Comparison of ENCODE assay signal across 20 cellular contexts in genomic region chr10:30282226-30282625, GRCh38.
"Had no signal": no experiment of that assay in that cellular context is flagged by ENCODE, and none has a peak within 500 bp of the region (broad histone marks: within the 10 kb centered on the region; RNA-seq: fewer than 3 reads in every experiment).

No MANE protein-coding gene starts in this region.

- H3K4me3 Mint-ChIP-seq: activated CD4-positive, alpha-beta T cell treated with anti-CD3 and anti-CD28 coated beads, Interleukin-2, amount 10 ng/mL, durations not matched to agents 7 days and 5 days; central memory CD8-positive, alpha-beta T cell; nephron; T-cell had no signal

- H3K4me1 Mint-ChIP-seq: nephron had no signal

- H3K36me3 Mint-ChIP-seq: T-cell had no signal

- H3K27ac Mint-ChIP-seq: activated CD4-positive, alpha-beta T cell treated with anti-CD3 and anti-CD28 coated beads, Interleukin-2, amount 10 ng/mL, durations not matched to agents 7 days and 5 days; nephron; T-cell had no signal

- H3K36me3 ChIP-seq: brain microvascular endothelial cell, colonic mucosa, lower lobe of right lung, transverse colon, uterus had no signal

- H3K9me3 ChIP-seq: colonic mucosa, lower lobe of right lung, transverse colon, uterus had no signal

- H3K27me3 ChIP-seq: brain microvascular endothelial cell, colonic mucosa, transverse colon, uterus had no signal

- H3K4me3 ChIP-seq: colonic mucosa, lower lobe of right lung, transverse colon, uterus had no signal

- H3K27ac ChIP-seq: brain microvascular endothelial cell, colonic mucosa, lower lobe of right lung, transverse colon, uterus had no signal

- ATAC-seq: lower lobe of right lung; right cardiac atrium; stimulated activated naive CD8-positive, alpha-beta T cell treated with anti-CD3 and anti-CD28 coated beads, Interleukin-15, Interleukin-2, amounts not matched to agents 100 U/mL and 50 U/mL, for 24 hours; T-cell had no signal

- H3K9me3 Mint-ChIP-seq: activated CD4-positive, alpha-beta T cell treated with anti-CD3 and anti-CD28 coated beads, Interleukin-2, amount 10 ng/mL, durations not matched to agents 7 days and 5 days had no signal

- DNase-seq: activated CD4-positive, alpha-beta T cell treated with anti-CD3 and anti-CD28 coated beads, Interleukin-2, amount 10 ng/mL, durations not matched to agents 7 days and 5 days; activated CD8-positive, alpha-beta memory T cell treated with anti-CD3 and anti-CD28 coated beads, Interleukin-2, amount 50 U/mL, for 48 hours; activated effector memory CD4-positive, alpha-beta T cell treated with anti-CD3 and anti-CD28 coated beads, Interleukin-2, amount 50 U/mL, for 16 hours; activated naive CD4-positive, alpha-beta T cell treated with anti-CD3 and anti-CD28 coated beads, Interleukin-2, amount 50 U/mL, for 16 hours; activated T-cell treated with anti-CD3 and anti-CD28 coated beads, Interleukin-2, amount 50 U/mL, for 48 hours; aorta; brain microvascular endothelial cell; colonic mucosa; hippocampal formation; islet precursor cell; lower lobe of right lung; occipital lobe; right cardiac atrium; stimulated activated naive CD8-positive, alpha-beta T cell treated with anti-CD3 and anti-CD28 coated beads, Interleukin-15, Interleukin-2, amounts not matched to agents 100 U/mL and 50 U/mL, for 24 hours; T-cell; T-helper 9 cell; transverse colon; uterus had no signal

- H3K27me3 Mint-ChIP-seq: T-cell had no signal

- H3K4me1 ChIP-seq: colonic mucosa, lower lobe of right lung, transverse colon, uterus had no signal
